In the genomic region with DNA sequence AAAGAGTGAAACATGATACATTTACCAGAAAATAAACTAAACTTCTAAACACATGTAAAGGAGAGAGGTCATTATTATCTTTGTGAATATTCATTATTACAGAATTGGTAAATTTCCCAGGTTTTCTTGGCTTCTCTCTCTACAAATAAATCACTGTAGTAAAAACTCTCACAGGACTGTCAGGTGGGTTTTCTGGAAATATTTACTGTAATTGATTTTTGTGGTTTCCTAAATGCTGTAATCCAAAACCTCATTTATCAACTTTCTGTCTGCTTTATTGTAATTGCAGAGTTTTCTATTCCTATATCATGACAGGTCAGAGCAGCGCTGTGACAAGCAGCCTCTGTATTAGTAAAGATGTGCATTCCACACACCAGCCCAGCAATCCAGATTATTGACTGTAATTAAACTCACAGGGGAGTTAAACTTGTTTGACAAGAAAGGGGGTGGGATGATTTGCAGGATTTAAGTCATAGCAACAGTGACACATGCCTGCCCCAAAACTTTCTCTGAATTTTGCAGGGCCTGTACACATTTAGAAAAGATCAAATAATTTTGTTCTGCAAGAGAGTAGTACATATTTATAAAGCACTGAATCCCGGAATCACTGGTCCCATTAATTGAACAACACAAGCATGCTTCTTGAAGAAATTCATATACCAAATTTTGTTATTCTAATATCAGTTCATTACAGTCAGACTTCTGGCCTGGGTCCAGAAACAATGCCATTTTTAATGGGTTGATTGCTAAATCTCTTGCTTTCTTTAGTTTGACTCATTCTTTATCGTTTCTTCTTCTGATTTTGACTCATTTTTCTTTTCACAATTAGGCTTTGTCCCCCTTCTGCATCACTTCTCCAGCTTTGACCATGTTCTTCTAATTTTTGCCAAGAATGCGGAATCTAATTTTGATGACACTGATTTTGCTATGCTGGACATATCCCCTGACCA, we compare ENCODE assay signal across 14 cellular contexts. TPM values are rescaled to one million over a fixed set of nuclear protein-coding genes. Genes with fewer than 3 reads are reported as not detected.
DNase-seq lines count a peak whose midpoint lies in the region; TF ChIP-seq lines count a peak whose summit lies in the region.
"Had no signal": no experiment of that assay in that cellular context is flagged by ENCODE, and none has a peak within 500 bp of the region (broad histone marks: within the 10 kb centered on the region; RNA-seq: fewer than 3 reads in every experiment).

No MANE protein-coding gene starts in this region.

- no peak for TF ChIP-seq CTCF in Calu3 (IDR thresholded peaks at IDR 0.05; ENCODE audit: unreplicated experiment)
- TF ChIP-seq CTCF in brain microvascular endothelial cell (IDR thresholded peaks at IDR 0.05; ENCODE audit: low read depth, low read length, missing control alignments) = no peak

- CTCF ChIA-PET in Calu3 (lab: Charles Lee) = no interaction called here

- H3K27me3 Mint-ChIP-seq in Calu3 (ENCODE audit: unreplicated experiment) = no peaks in the 10 kb centered on the region
- H3K27me3 Mint-ChIP-seq in T-helper 2 cell treated with Interferon-gamma antibody and Interleukin-4, amounts not matched to agents 5 μg/mL and 100 μg/mL, for 36 hours (ENCODE audit: low read depth) = peaks cover 6% of the 10 kb centered on the region

- H3K36me3 Mint-ChIP-seq in Calu3 (ENCODE audit: insufficient read depth, unreplicated experiment) = peaks cover 7% of the 10 kb centered on the region
- no peaks in the 10 kb centered on the region for H3K36me3 Mint-ChIP-seq in T-helper 2 cell treated with Interferon-gamma antibody and Interleukin-4, amounts not matched to agents 5 μg/mL and 100 μg/mL, for 36 hours (ENCODE audit: low read depth)

- H3K27ac Mint-ChIP-seq in Calu3 (ENCODE audit: unreplicated experiment) = peak overlapping the region; percentile 51
- H3K27ac Mint-ChIP-seq in T-helper 2 cell treated with Interferon-gamma antibody and Interleukin-4, amounts not matched to agents 5 μg/mL and 100 μg/mL, for 36 hours = no peak overlapping the region
- H3K27ac Mint-ChIP-seq: activated T-helper 2 cell treated with anti-CD3 and anti-CD28 coated beads, Interferon-gamma antibody, Interleukin-2, Interleukin-4, amounts not matched to agents 10 μg/mL and 5 μg/mL and 100 μg/mL, durations not matched to agents 14 hours and 24 hours and 36 hours had no signal

- no peaks in the 10 kb centered on the region for H3K27me3 ChIP-seq in brain microvascular endothelial cell (replicated peaks)
- H3K27me3 ChIP-seq: thyroid gland had no signal

- peak overlapping the region; percentile 11 for H3K4me3 Mint-ChIP-seq in Calu3 (ENCODE audit: low read depth, unreplicated experiment)
- H3K4me3 Mint-ChIP-seq in T-helper 2 cell treated with Interferon-gamma antibody and Interleukin-4, amounts not matched to agents 5 μg/mL and 100 μg/mL, for 36 hours = no peak overlapping the region

- DNase-seq in Calu3 (peak; percentile 55), NCI-H1105 treated with DMSO at 0.1 percent for 48 hours (lab: John Stamatoyannopoulos, UW) (peak; percentile 79), amniotic epithelial cell (ENCODE audit: low read depth) (peak; percentile 26), islet precursor cell (peak; percentile 69), GDM1 (lab: John Stamatoyannopoulos, UW) (no peak), brain microvascular endothelial cell (no peak)
- DNase-seq in T-helper 2 cell treated with Interferon-gamma antibody and Interleukin-4, amounts not matched to agents 5 μg/mL and 100 μg/mL, for 36 hours (ENCODE audit: low spot score) = no peak
- DNase-seq in activated naive CD4-positive, alpha-beta T cell (lab: John Stamatoyannopoulos, UW) = no peak
- DNase-seq: amygdala; dermis blood vessel endothelial cell; right cardiac atrium; stimulated activated CD4-positive, alpha-beta T cell treated with anti-CD3 and anti-CD28 coated beads, Interleukin-4, amount 100 ng/mL, for 4 hours; thyroid gland had no signal

- peaks cover 17% of the 10 kb centered on the region for H3K4me1 Mint-ChIP-seq in Calu3 (ENCODE audit: low read depth, unreplicated experiment)
- no peaks in the 10 kb centered on the region for H3K4me1 Mint-ChIP-seq in T-helper 2 cell treated with Interferon-gamma antibody and Interleukin-4, amounts not matched to agents 5 μg/mL and 100 μg/mL, for 36 hours (ENCODE audit: low read depth)

- no TSS peak for BruUV-seq in Calu3 (replicated peaks; lab: Mats Ljungman, UMichigan)

- H3K4me3 ChIP-seq in brain microvascular endothelial cell (ENCODE audit: low read depth, low read length) = no peak overlapping the region
- H3K4me3 ChIP-seq: thyroid gland had no signal

- H3K9me3 Mint-ChIP-seq in Calu3 (ENCODE audit: low read depth, unreplicated experiment) = no peaks in the 10 kb centered on the region
- H3K9me3 Mint-ChIP-seq in T-helper 2 cell treated with Interferon-gamma antibody and Interleukin-4, amounts not matched to agents 5 μg/mL and 100 μg/mL, for 36 hours = no peaks in the 10 kb centered on the region
- H3K9me3 Mint-ChIP-seq: activated T-helper 2 cell treated with anti-CD3 and anti-CD28 coated beads, Interferon-gamma antibody, Interleukin-2, Interleukin-4, amounts not matched to agents 10 μg/mL and 5 μg/mL and 100 μg/mL, durations not matched to agents 14 hours and 24 hours and 36 hours had no signal

- in situ Hi-C loops in brain microvascular endothelial cell (cut with HindIII; ENCODE audit: low pct_ligation_motif_present, low sequenced_read_pairs) = no loop called here

- H3K36me3 ChIP-seq in brain microvascular endothelial cell (replicated peaks) = no peaks in the 10 kb centered on the region
- H3K36me3 ChIP-seq: thyroid gland had no signal

- intact Hi-C loops in Calu3 (cut with micrococcal nuclease; ENCODE audit: unreplicated experiment) = no loop called here

- no peak overlapping the region for H3K27ac ChIP-seq in brain microvascular endothelial cell
- H3K27ac ChIP-seq: thyroid gland had no signal

RNA-seq across cellular contexts. Expression of gene PTPRO, which starts 42.2 kb away (rescaled TPM):
- 0.24 TPM in 1 of 2 replicates, not detected in the other for total RNA-seq in Calu3 (2022)
- total RNA-seq: dermis blood vessel endothelial cell had no signal

Comparison
In these comparisons a context has a peak if more than half of its experiments do, and no peak if none do; other contexts are left out.
1. DNase-seq: peak in Calu3 (single experiment), NCI-H1105 treated with DMSO at 0.1 percent for 48 hours (single experiment), amniotic epithelial cell (single experiment) and islet precursor cell (single experiment); none in T-helper 2 cell treated with Interferon-gamma antibody and Interleukin-4, amounts not matched to agents 5 μg/mL and 100 μg/mL, for 36 hours (single experiment), GDM1 (single experiment), activated naive CD4-positive, alpha-beta T cell (0 of 4) and brain microvascular endothelial cell (single experiment).